In the genomic region with DNA sequence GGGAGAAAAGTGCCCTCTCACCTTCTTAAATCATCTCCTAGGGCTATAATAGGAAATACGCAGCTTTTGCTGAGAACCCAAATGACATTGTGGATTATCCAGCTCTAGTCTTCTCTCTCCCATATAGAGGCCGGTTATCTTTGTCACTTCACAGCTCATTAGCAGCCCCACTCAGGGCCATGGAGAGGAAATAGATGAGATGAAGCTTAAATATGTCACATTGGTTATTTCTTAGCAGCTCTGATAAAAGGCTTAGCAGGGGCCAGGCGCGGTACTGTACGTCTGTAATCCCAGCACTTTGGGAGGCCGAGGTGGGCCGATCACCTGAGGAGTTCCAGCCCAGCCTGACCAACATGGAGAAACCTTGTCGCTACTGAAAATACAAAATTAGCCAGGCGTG, we compare ENCODE assay signal across 24 cellular contexts.
DNase-seq lines count a peak whose midpoint lies in the region; ATAC-seq and TF ChIP-seq lines count a peak whose summit lies in the region.
"Had no signal": no experiment of that assay in that cellular context is flagged by ENCODE, and none has a peak within 500 bp of the region (broad histone marks: within the 10 kb centered on the region; RNA-seq: fewer than 3 reads in every experiment).

No MANE protein-coding gene starts in this region.

- H3K4me3 ChIP-seq in right atrium auricular region (no peak overlapping the region), mesendoderm (ENCODE audit: low read length) (no peak overlapping the region), gastrocnemius medialis (no peak overlapping the region)
- H3K4me3 ChIP-seq: A549; BLaER1 treated with 17β-estradiol and CSF1 and Interleukin-3, amounts not matched to agents 10 nM and 100 nM; GM12878 had no signal

- H3K9me3 ChIP-seq in right atrium auricular region (no peaks in the 10 kb centered on the region), gastrocnemius medialis (no peaks in the 10 kb centered on the region)
- H3K9me3 ChIP-seq: A549 had no signal

- no peak overlapping the region for H3K4ac ChIP-seq in mesendoderm (ENCODE audit: low read depth, low read length)

- no peak overlapping the region for H2BK120ac ChIP-seq in mesendoderm (ENCODE audit: low read depth, low read length)

- no peak overlapping the region for H2AK5ac ChIP-seq in mesendoderm (ENCODE audit: low read length)

- H3K27ac ChIP-seq in right atrium auricular region (no peak overlapping the region), mesendoderm (ENCODE audit: low read depth, low read length) (no peak overlapping the region), gastrocnemius medialis (peak overlapping the region; percentile 83 to 91 (median 84))
- H3K27ac ChIP-seq: 22Rv1; A549; BLaER1 treated with 17β-estradiol and CSF1 and Interleukin-3, amounts not matched to agents 10 nM and 100 nM; C4-2B had no signal

- H4K8ac ChIP-seq in mesendoderm (ENCODE audit: low read depth, low read length): no peak overlapping the region

- H3K27me3 ChIP-seq in right atrium auricular region (no peaks in the 10 kb centered on the region), mesendoderm (ENCODE audit: insufficient read depth, low read length, poor library complexity) (no peaks in the 10 kb centered on the region), gastrocnemius medialis (no peaks in the 10 kb centered on the region)
- H3K27me3 ChIP-seq: BLaER1 treated with 17β-estradiol and CSF1 and Interleukin-3, amounts not matched to agents 10 nM and 100 nM had no signal

- H3K23ac ChIP-seq in mesendoderm (ENCODE audit: low read length): no peak overlapping the region

- ATAC-seq in Right ventricle myocardium superior (ENCODE audit: poor library complexity): no peak
- ATAC-seq in gastrocnemius medialis: no peak
- no peak for ATAC-seq in HG03432 (IDR thresholded peaks at IDR 0.05; ENCODE audit: unreplicated experiment)
- no peak for ATAC-seq in HG02763 (IDR thresholded peaks at IDR 0.05; ENCODE audit: unreplicated experiment)
- ATAC-seq: A549, GM12878 had no signal

- no peak overlapping the region for H2BK15ac ChIP-seq in mesendoderm (replicated peaks; ENCODE audit: low read depth)

- no peak for TF ChIP-seq CTCF in right atrium auricular region (IDR thresholded peaks at IDR 0.05)
- TF ChIP-seq CTCF in gastrocnemius medialis (IDR thresholded peaks at IDR 0.05 in 4 of 5, conservative IDR thresholded peaks at IDR 0.05 in 1 of 5): no peak

- no peaks in the 10 kb centered on the region for H3K79me1 ChIP-seq in mesendoderm (ENCODE audit: low read length)

- H3K4me1 ChIP-seq in right atrium auricular region: peaks cover 0 to 29% of the 10 kb centered on the region in 2 donors
- no peaks in the 10 kb centered on the region for H3K4me1 ChIP-seq in mesendoderm (ENCODE audit: control insufficient read depth, low read depth, low read length)
- H3K4me1 ChIP-seq in gastrocnemius medialis: peaks cover 69% of the 10 kb centered on the region in 2 donors
- H3K4me1 ChIP-seq: A549 had no signal

- no peaks in the 10 kb centered on the region for H3K79me2 ChIP-seq in mesendoderm (ENCODE audit: control insufficient read depth, insufficient read depth, low read length)

- intact Hi-C loops in Right ventricle myocardium superior (cut with DNase I): no loop called here
- intact Hi-C loops in gastrocnemius medialis (cut with DNase I; ENCODE audit: low total_unique reads): loop anchor here (5.0 kb wide), 1 partner anchor 91 kb away; the partner anchor contains the start of gene GHR

- no peak for TF ChIP-seq POLR2A in gastrocnemius medialis (IDR thresholded peaks at IDR 0.05)

- H4K5ac ChIP-seq in mesendoderm (ENCODE audit: low read length): no peak overlapping the region

- H3K36me3 ChIP-seq in right atrium auricular region: no peaks in the 10 kb centered on the region
- no peaks in the 10 kb centered on the region for H3K36me3 ChIP-seq in mesendoderm (ENCODE audit: control insufficient read depth, insufficient read depth, low read length)
- no peaks in the 10 kb centered on the region for H3K36me3 ChIP-seq in gastrocnemius medialis

- H3K56ac ChIP-seq in mesendoderm (ENCODE audit: low read length): no peak overlapping the region

- WGBS in mesendoderm (ENCODE audit: extremely low coverage, insufficient coverage, low lambda C conversion rate): no CpG with 5 or more reads among the region's 9 CpGs

- DNase-seq in Right ventricle myocardium superior (peak; percentile 25), right atrium auricular region (ENCODE audit: low spot score) (no peak), mesendoderm (peak; percentile 78), gastrocnemius medialis (no peak), NCI-H345 (lab: John Stamatoyannopoulos, UW) (no peak)
- DNase-seq: AML-193; CD4-positive, alpha-beta memory T cell; CD4-positive, CD25-positive, alpha-beta regulatory T cell; CD8-positive, alpha-beta memory T cell; COR-L47; DMS 273 treated with DMSO at 0.1 percent for 48 hours; DMS153; DMS53; DMS79; DND-41; EL; GDM1 had no signal

- no peak overlapping the region for H3K4me2 ChIP-seq in mesendoderm (ENCODE audit: low read length)
- H3K4me2 ChIP-seq: A549; BLaER1 treated with 17β-estradiol and CSF1 and Interleukin-3, amounts not matched to agents 10 nM and 100 nM had no signal

- no peak overlapping the region for H3K18ac ChIP-seq in mesendoderm (ENCODE audit: low read length)

- H2BK5ac ChIP-seq in mesendoderm (ENCODE audit: low read length): no peak overlapping the region

- no peak overlapping the region for H3K9ac ChIP-seq in mesendoderm (ENCODE audit: low read length)
- H3K9ac ChIP-seq: BLaER1 treated with 17β-estradiol and CSF1 and Interleukin-3, amounts not matched to agents 10 nM and 100 nM had no signal

- in situ Hi-C loops in gastrocnemius medialis (cut with MboI; ENCODE audit: low sequenced_read_pairs in 4 of 4): loop anchor here in 1 of 4 donors (10.0 kb wide), 1 partner anchor 72 kb away; no protein-coding TSS in a partner anchor

Comparison
In these comparisons a context has a peak if more than half of its experiments do, and no peak if none do; other contexts are left out.
1. DNase-seq: peak in Right ventricle myocardium superior (single experiment) and mesendoderm (single experiment); none in right atrium auricular region (single experiment), gastrocnemius medialis (0 of 2) and NCI-H345 (single experiment).
2. H3K27ac ChIP-seq: peak in gastrocnemius medialis (4 of 4); none in right atrium auricular region (0 of 2) and mesendoderm (single experiment).